In genomic region chr2:62265116-62265515, GRCh38 we compare ENCODE assay signal across 1 cellular context.
TF ChIP-seq lines count a peak whose summit lies in the region.

No MANE protein-coding gene starts in this region.

TF ChIP-seq in IMR-90, 13 proteins besides CTCF, POLR2A, EP300 and RAD21:
- TF ChIP-seq MAFK (IDR thresholded peaks at IDR 0.05; ENCODE audit: low read depth, low read length) (peak; percentile 84), MAZ (IDR thresholded peaks at IDR 0.05; ENCODE audit: borderline replicate concordance, low read depth, low read length) (no peak)
